In the genomic region with DNA sequence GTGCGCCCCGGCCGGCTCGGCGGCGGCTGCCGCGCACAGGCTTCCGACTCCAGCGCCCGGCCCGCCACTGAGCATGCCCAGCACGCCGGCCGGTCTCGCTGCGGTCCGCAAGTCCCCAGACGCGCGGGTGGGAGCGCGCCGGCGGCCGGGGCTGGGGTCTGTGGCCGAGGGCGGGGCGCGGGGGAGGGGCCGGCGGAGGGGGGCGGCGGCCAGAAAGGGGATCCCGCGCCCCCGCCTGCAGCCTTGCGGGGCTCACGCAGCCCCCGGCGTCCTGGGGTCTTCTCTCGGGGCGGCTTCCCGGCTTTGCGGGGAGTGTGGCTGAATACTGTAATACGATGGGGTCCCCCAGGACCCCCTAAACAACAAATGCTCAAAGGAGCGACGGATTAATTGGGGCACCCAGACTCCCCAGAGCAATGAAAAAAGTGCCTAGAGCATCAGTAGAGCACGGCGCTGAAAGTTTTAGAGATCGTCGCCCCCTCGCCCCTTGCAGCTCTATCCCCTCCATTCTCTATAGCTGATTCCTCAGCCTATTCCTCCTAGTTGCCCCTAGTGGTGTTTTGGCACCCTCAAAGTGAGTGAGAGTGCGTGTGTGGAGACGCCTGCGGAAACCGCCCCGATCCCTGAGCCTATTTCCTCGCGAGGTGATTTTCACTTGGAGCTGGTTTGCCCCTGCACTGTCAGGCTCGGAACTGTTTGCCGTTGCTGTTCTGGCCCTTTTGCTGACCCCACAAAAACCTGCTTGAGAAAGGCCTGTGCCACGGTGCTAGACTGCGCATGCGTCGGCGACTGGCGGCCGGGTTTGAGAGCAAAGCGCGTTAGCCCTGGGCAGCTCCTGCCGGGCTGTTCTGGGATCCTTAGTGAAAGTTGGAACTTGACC, we compare ENCODE assay signal across 8 cellular contexts. TPM values are rescaled to one million over a fixed set of nuclear protein-coding genes. Genes with fewer than 3 reads are reported as not detected.
DNase-seq lines count a peak whose midpoint lies in the region; ATAC-seq, FAIRE-seq and TF ChIP-seq lines count a peak whose summit lies in the region.

A gene with protein sequence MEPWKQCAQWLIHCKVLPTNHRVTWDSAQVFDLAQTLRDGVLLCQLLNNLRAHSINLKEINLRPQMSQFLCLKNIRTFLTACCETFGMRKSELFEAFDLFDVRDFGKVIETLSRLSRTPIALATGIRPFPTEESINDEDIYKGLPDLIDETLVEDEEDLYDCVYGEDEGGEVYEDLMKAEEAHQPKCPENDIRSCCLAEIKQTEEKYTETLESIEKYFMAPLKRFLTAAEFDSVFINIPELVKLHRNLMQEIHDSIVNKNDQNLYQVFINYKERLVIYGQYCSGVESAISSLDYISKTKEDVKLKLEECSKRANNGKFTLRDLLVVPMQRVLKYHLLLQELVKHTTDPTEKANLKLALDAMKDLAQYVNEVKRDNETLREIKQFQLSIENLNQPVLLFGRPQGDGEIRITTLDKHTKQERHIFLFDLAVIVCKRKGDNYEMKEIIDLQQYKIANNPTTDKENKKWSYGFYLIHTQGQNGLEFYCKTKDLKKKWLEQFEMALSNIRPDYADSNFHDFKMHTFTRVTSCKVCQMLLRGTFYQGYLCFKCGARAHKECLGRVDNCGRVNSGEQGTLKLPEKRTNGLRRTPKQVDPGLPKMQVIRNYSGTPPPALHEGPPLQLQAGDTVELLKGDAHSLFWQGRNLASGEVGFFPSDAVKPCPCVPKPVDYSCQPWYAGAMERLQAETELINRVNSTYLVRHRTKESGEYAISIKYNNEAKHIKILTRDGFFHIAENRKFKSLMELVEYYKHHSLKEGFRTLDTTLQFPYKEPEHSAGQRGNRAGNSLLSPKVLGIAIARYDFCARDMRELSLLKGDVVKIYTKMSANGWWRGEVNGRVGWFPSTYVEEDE (minus strand): TSS at position 69 of the 880 bp plus-strand sequence. CDS start 311 bp downstream, outside the sequence.

- DNase-seq in GM12891 (ENCODE audit: insufficient read length, low spot score) (peak; percentile 25), NCI-H2171 treated with DMSO at 0.1 percent for 48 hours (lab: John Stamatoyannopoulos, UW) (peak; percentile 91), dedifferentiated amniotic fluid mesenchymal stem cell (ENCODE audit: extremely low spot score) (peak; percentile 26), kidney glomerular epithelial cell (lab: John Stamatoyannopoulos, UW) (peak; percentile 33)
- peak; percentile 46 to 54 for DNase-seq in activated CD4-positive, alpha-beta T cell treated with anti-CD3 and anti-CD28 coated beads for 4 hours
- DNase-seq in stimulated activated CD4-positive, alpha-beta T cell treated with anti-CD3 and anti-CD28 coated beads, Interleukin-12 subunit alpha, Interleukin-12 subunit beta, amount 100 ng/mL, for 48 hours (ENCODE audit: low read depth in 2 of 3, low spot score in 1 of 3) = peak; percentile 50 to 57 (median 56)

- ATAC-seq in GM18909 (IDR thresholded peaks at IDR 0.05; ENCODE audit: poor library complexity, unreplicated experiment) (no peak), GM18861 (IDR thresholded peaks at IDR 0.05; ENCODE audit: unreplicated experiment) (no peak)

- FAIRE-seq in GM12891 (lab: Jason Lieb, UNC) = no peak

- no peak for TF ChIP-seq POLR2A in GM12891 (IDR thresholded peaks at IDR 0.05; ENCODE audit: low read depth, low read length)

TF ChIP-seq in GM12891, 5 proteins besides CTCF, POLR2A, EP300 and RAD21:
- no peak for TF ChIP-seq SPI1 (IDR thresholded peaks at IDR 0.05; ENCODE audit: low read depth, low read length)
- TF ChIP-seq TAF1 (IDR thresholded peaks at IDR 0.05; ENCODE audit: low read depth, low read length) = no peak
- TF ChIP-seq POU2F2 (IDR thresholded peaks at IDR 0.05; ENCODE audit: low read depth, low read length) = no peak
- no peak for TF ChIP-seq POLR2AphosphoS5 (IDR thresholded peaks at IDR 0.05; ENCODE audit: low read depth, low read length)
- no peak for TF ChIP-seq PAX5 (IDR thresholded peaks at IDR 0.05; ENCODE audit: insufficient read depth, low read length, severe bottlenecking)

RNA-seq across cellular contexts. Expression of the gene that starts here (rescaled TPM):
- polyA plus RNA-seq in GM12891 (2012; ENCODE audit: low read depth, missing spikeins) = 0.06 TPM

Comparison
In these comparisons a context has a peak if more than half of its experiments do, and no peak if none do; other contexts are left out.
1. DNase-seq: peak in every context shown above with its lines; median percentile 91 in NCI-H2171 treated with DMSO at 0.1 percent for 48 hours; 56 in stimulated activated CD4-positive, alpha-beta T cell treated with anti-CD3 and anti-CD28 coated beads, Interleukin-12 subunit alpha, Interleukin-12 subunit beta, amount 100 ng/mL, for 48 hours; 50 in activated CD4-positive, alpha-beta T cell treated with anti-CD3 and anti-CD28 coated beads for 4 hours; 33 in kidney glomerular epithelial cell; 26 in dedifferentiated amniotic fluid mesenchymal stem cell; 25 in GM12891.